24 cellular contexts compared by ENCODE assay signal in the genomic region with DNA sequence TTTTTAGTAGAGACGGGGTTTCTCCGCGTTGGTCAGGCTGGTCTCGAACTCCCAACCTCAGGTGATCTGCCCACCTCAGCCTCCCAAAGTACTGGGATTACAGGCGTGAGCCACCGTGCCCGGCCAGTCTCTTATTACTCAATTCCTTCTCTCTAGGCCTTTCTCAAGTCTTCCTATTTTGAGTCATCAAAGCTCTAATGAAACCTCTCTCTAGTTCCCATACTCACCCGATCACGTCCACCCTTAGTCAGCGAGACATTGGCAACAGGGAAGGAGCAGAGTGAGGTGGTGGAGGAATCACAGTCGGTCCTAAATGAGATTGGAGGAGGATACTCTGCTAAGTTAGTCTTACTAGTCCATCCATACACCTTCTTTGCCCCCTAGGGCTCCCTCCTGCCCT. TPM values are rescaled to one million over a fixed set of nuclear protein-coding genes. Genes with fewer than 3 reads are reported as not detected.
A peak's percentile ranks its signal among the peaks of the same experiment; 100 is the strongest.
DNase-seq lines count a peak whose midpoint lies in the region; ATAC-seq, FAIRE-seq and TF ChIP-seq lines count a peak whose summit lies in the region.
"Had no signal": no experiment of that assay in that cellular context is flagged by ENCODE, and none has a peak within 500 bp of the region (broad histone marks: within the 10 kb centered on the region; RNA-seq: fewer than 3 reads in every experiment).

No MANE protein-coding gene starts in this region.

- no peaks in the 10 kb centered on the region for H3K27me3 Mint-ChIP-seq in CD4-positive, alpha-beta T cell
- peaks cover 9% of the 10 kb centered on the region for H3K27me3 Mint-ChIP-seq in glutamatergic neuron (ENCODE audit: unreplicated experiment)
- H3K27me3 Mint-ChIP-seq: stimulated activated naive CD8-positive, alpha-beta T cell treated with anti-CD3 and anti-CD28 coated beads, Interleukin-15, Interleukin-2, amounts not matched to agents 100 ng/mL and 50 ng/mL, for 24 hours had no signal

- no peaks in the 10 kb centered on the region for H3K9me3 ChIP-seq in CD4-positive, alpha-beta T cell (ENCODE audit: control insufficient read depth, low read length)
- no peaks in the 10 kb centered on the region for H3K9me3 ChIP-seq in OCI-LY3 (ENCODE audit: insufficient read depth, low read length)
- H3K9me3 ChIP-seq in small intestine (ENCODE audit: control insufficient read depth, low read depth) = no peaks in the 10 kb centered on the region
- H3K9me3 ChIP-seq: colonic mucosa, heart right ventricle, tibial artery had no signal

- no peak for ATAC-seq in CD4-positive, alpha-beta T cell (ENCODE audit: poor library complexity)
- no peak for ATAC-seq in GM18861 (IDR thresholded peaks at IDR 0.05; ENCODE audit: unreplicated experiment)
- ATAC-seq: activated CD8-positive, alpha-beta T cell treated with anti-CD3 and anti-CD28 coated beads, Interleukin-2, amount 10 ng/mL, durations not matched to agents 7 days and 5 days; CD8-positive, alpha-beta T cell; heart right ventricle; left lobe of liver had no signal

- H2AFZ ChIP-seq in OCI-LY3 (ENCODE audit: low read depth, low read length) = no peak overlapping the region

- no peaks in the 10 kb centered on the region for H4K20me1 ChIP-seq in OCI-LY3 (ENCODE audit: insufficient read depth, low read length)

- no peaks in the 10 kb centered on the region for H3K9me3 Mint-ChIP-seq in CD4-positive, alpha-beta T cell
- peaks cover 14% of the 10 kb centered on the region for H3K9me3 Mint-ChIP-seq in glutamatergic neuron (ENCODE audit: unreplicated experiment)
- H3K9me3 Mint-ChIP-seq: activated naive CD4-positive, alpha-beta T cell treated with anti-CD3 and anti-CD28 coated beads, Interleukin-2, amount 50 U/mL, for 72 hours; activated T-helper 1 cell treated with anti-CD3 and anti-CD28 coated beads, Interleukin-12 subunit alpha, Interleukin-12 subunit beta, Interleukin-2, Interleukin-4 antibody, amounts not matched to agents 30 ng/mL and 10 ng/mL and 1 ng/mL, durations not matched to agents 14 hours and 24 hours and 36 hours; CD8-positive, alpha-beta T cell; nephron; stimulated activated naive CD8-positive, alpha-beta T cell treated with anti-CD3 and anti-CD28 coated beads, Interleukin-15, Interleukin-2, amounts not matched to agents 100 ng/mL and 50 ng/mL, for 24 hours had no signal

- H3K27ac Mint-ChIP-seq in CD4-positive, alpha-beta T cell = peak overlapping the region; percentile 32
- H3K27ac Mint-ChIP-seq in glutamatergic neuron (ENCODE audit: unreplicated experiment) = no peak overlapping the region
- H3K27ac Mint-ChIP-seq: activated CD8-positive, alpha-beta T cell treated with anti-CD3 and anti-CD28 coated beads, Interleukin-2, amount 10 ng/mL, durations not matched to agents 7 days and 5 days; activated T-helper 1 cell treated with anti-CD3 and anti-CD28 coated beads, Interleukin-12 subunit alpha, Interleukin-12 subunit beta, Interleukin-2, Interleukin-4 antibody, amounts not matched to agents 30 ng/mL and 10 ng/mL and 1 ng/mL, durations not matched to agents 14 hours and 24 hours and 36 hours; CD8-positive, alpha-beta T cell; nephron; stimulated activated naive CD8-positive, alpha-beta T cell treated with anti-CD3 and anti-CD28 coated beads, Interleukin-15, Interleukin-2, amounts not matched to agents 100 ng/mL and 50 ng/mL, for 24 hours had no signal

- no peak overlapping the region for H3K9ac ChIP-seq in OCI-LY3 (ENCODE audit: low read length)

- FAIRE-seq in small intestine (lab: Jason Lieb, UNC) = no peak
- FAIRE-seq: GM19239 had no signal

- H3K79me2 ChIP-seq in OCI-LY3 (ENCODE audit: low read length) = peaks cover 10% of the 10 kb centered on the region

- DNase-seq in CD4-positive, alpha-beta T cell = no peak
- DNase-seq in glutamatergic neuron (no peak), small intestine (no peak)
- DNase-seq: activated CD4-positive, CD25-positive, alpha-beta regulatory T cell; activated CD8-positive, alpha-beta T cell treated with anti-CD3 and anti-CD28 coated beads, Interleukin-2, amount 10 ng/mL, durations not matched to agents 7 days and 5 days; CD8-positive, alpha-beta T cell; colonic mucosa; GF-D8; heart right ventricle; midbrain; NCI-H1436; NCI-H524; tibial artery had no signal

- H3K27ac ChIP-seq in CD4-positive, alpha-beta T cell (ENCODE audit: low read depth, low read length) = no peak overlapping the region
- H3K27ac ChIP-seq in OCI-LY3 (ENCODE audit: low read length) (peak overlapping the region; percentile 19; the same call in 1 of the 2 replicates), small intestine (ENCODE audit: low read depth in 1 of 2, low read length in 1 of 2) (no peak overlapping the region)
- H3K27ac ChIP-seq: colonic mucosa, SK-N-MC, tibial artery had no signal

- no peak for TF ChIP-seq CTCF in CD4-positive, alpha-beta T cell (IDR thresholded peaks at IDR 0.05)
- TF ChIP-seq CTCF in OCI-LY3 (IDR thresholded peaks at IDR 0.05; ENCODE audit: low read depth, low read length) = no peak
- no peak for TF ChIP-seq CTCF in glutamatergic neuron (IDR thresholded peaks at IDR 0.05; ENCODE audit: partially characterized antibody, unreplicated experiment)

- intact Hi-C loops in CD4-positive, alpha-beta T cell (cut with DNase I, micrococcal nuclease) = no loop called here

- POLR2A ChIA-PET in CD4-positive, alpha-beta T cell (lab: Charles Lee) = no interaction called here

- H3K4me3 Mint-ChIP-seq in CD4-positive, alpha-beta T cell = no peak overlapping the region
- peak overlapping the region; percentile 30 for H3K4me3 Mint-ChIP-seq in glutamatergic neuron (ENCODE audit: unreplicated experiment)
- H3K4me3 Mint-ChIP-seq: activated CD8-positive, alpha-beta T cell treated with anti-CD3 and anti-CD28 coated beads, Interleukin-2, amount 10 ng/mL, durations not matched to agents 7 days and 5 days; activated T-helper 1 cell treated with anti-CD3 and anti-CD28 coated beads, Interleukin-12 subunit alpha, Interleukin-12 subunit beta, Interleukin-2, Interleukin-4 antibody, amounts not matched to agents 30 ng/mL and 10 ng/mL and 1 ng/mL, durations not matched to agents 14 hours and 24 hours and 36 hours; CD8-positive, alpha-beta T cell; stimulated activated naive CD8-positive, alpha-beta T cell treated with anti-CD3 and anti-CD28 coated beads, Interleukin-15, Interleukin-2, amounts not matched to agents 100 ng/mL and 50 ng/mL, for 24 hours had no signal

- 82 to 85% (median 83%) methylated on average over 8 to 11 of the region's 11 CpGs for WGBS in small intestine, 3 donors

- H3K27me3 ChIP-seq in CD4-positive, alpha-beta T cell (ENCODE audit: control insufficient read depth, insufficient read depth, low read length) = no peaks in the 10 kb centered on the region
- H3K27me3 ChIP-seq in OCI-LY3 (ENCODE audit: low read depth, low read length) (no peaks in the 10 kb centered on the region), small intestine (ENCODE audit: control insufficient read depth in 2 of 2, insufficient read depth in 2 of 2, low read length in 2 of 2) (no peaks in the 10 kb centered on the region)
- H3K27me3 ChIP-seq: colonic mucosa, heart right ventricle, tibial artery had no signal

- CTCF ChIA-PET in CD4-positive, alpha-beta T cell (lab: Charles Lee) = no interaction called here

- H3K4me1 ChIP-seq in OCI-LY3 (ENCODE audit: low read length) (peaks cover 21% of the 10 kb centered on the region), small intestine (ENCODE audit: control insufficient read depth in 2 of 2, insufficient read depth in 1 of 2, low read depth in 1 of 2, low read length in 1 of 2) (peaks cover 0 to 2% of the 10 kb centered on the region in 2 donors)

- H3K4me1 Mint-ChIP-seq in CD4-positive, alpha-beta T cell (ENCODE audit: low read depth) = peaks cover 21% of the 10 kb centered on the region
- H3K4me1 Mint-ChIP-seq in glutamatergic neuron (ENCODE audit: low read depth, unreplicated experiment) = peaks cover 2% of the 10 kb centered on the region

- peaks cover 18% of the 10 kb centered on the region for H3K36me3 Mint-ChIP-seq in CD4-positive, alpha-beta T cell (ENCODE audit: low read depth)
- H3K36me3 Mint-ChIP-seq in glutamatergic neuron (ENCODE audit: unreplicated experiment) = no peaks in the 10 kb centered on the region

- H3K36me3 ChIP-seq in OCI-LY3 (replicated peaks; ENCODE audit: low read depth, low read length) (peaks cover 36% of the 10 kb centered on the region), small intestine (ENCODE audit: control insufficient read depth in 2 of 2, insufficient read depth in 2 of 2, low read length in 2 of 2) (no peaks in the 10 kb centered on the region)
- H3K36me3 ChIP-seq: colonic mucosa had no signal

- H3K4me3 ChIP-seq in OCI-LY3 (ENCODE audit: low read length) (no peak overlapping the region), small intestine (ENCODE audit: low read depth in 1 of 2, low read length in 2 of 2) (no peak overlapping the region)
- H3K4me3 ChIP-seq: colonic mucosa, heart right ventricle, SK-N-MC, tibial artery had no signal

- H3K4me2 ChIP-seq in OCI-LY3 (ENCODE audit: low read length) = peak overlapping the region; percentile 20; the same call in 1 of the 2 replicates

RNA-seq across cellular contexts. Expression of a gene that starts 5.0 kb away (rescaled TPM):
- total RNA-seq in CD4-positive, alpha-beta T cell = 10 to 100 TPM; 17.1 to 20.0 TPM
- total RNA-seq in glutamatergic neuron (ENCODE audit: unreplicated experiment) = 550 TPM
- polyA plus RNA-seq in small intestine = 10 to 100 TPM; 43.2 to 69.7 (median 57.6) TPM

RNA-seq across cellular contexts. Expression of a gene that starts 5.2 kb away (rescaled TPM):
- total RNA-seq in CD4-positive, alpha-beta T cell = not detected
- 266 TPM for total RNA-seq in glutamatergic neuron (ENCODE audit: unreplicated experiment)
- polyA plus RNA-seq in small intestine = 1 to 10 TPM in 1 of 3 donors, not detected in 2; 9.0 TPM
- total RNA-seq: activated CD8-positive, alpha-beta T cell treated with anti-CD3 and anti-CD28 coated beads, Interleukin-2, amount 10 ng/mL, durations not matched to agents 7 days and 5 days; activated naive CD4-positive, alpha-beta T cell treated with anti-CD3 and anti-CD28 coated beads, Interleukin-2, amount 50 U/mL, for 72 hours; activated T-helper 1 cell treated with anti-CD3 and anti-CD28 coated beads, Interleukin-12 subunit alpha, Interleukin-12 subunit beta, Interleukin-2, Interleukin-4 antibody, amounts not matched to agents 30 ng/mL and 10 ng/mL and 1 ng/mL, durations not matched to agents 14 hours and 24 hours and 36 hours; CD8-positive, alpha-beta T cell; posterior vena cava; RPMI7951 had no signal

RNA-seq across cellular contexts. Expression of a gene that starts 12.9 kb away (rescaled TPM):
- total RNA-seq in CD4-positive, alpha-beta T cell = not detected
- 1.8 TPM for total RNA-seq in glutamatergic neuron (ENCODE audit: unreplicated experiment)
- 1 to 10 TPM in 1 of 3 donors, under 1 TPM in 1, not detected in 1; 0.27 to 5.5 TPM for polyA plus RNA-seq in small intestine
- total RNA-seq: CD8-positive, alpha-beta T cell; left lobe of liver had no signal

RNA-seq across cellular contexts. Expression of a gene that starts 23.4 kb away (rescaled TPM):
- total RNA-seq in CD4-positive, alpha-beta T cell = 100 to 1,000 TPM; 196 to 222 TPM
- 146 TPM for total RNA-seq in glutamatergic neuron (ENCODE audit: unreplicated experiment)
- polyA plus RNA-seq in small intestine = 100 to 1,000 TPM; 158 to 224 (median 164) TPM

RNA-seq across cellular contexts. Expression of a gene that starts 25.0 kb away (rescaled TPM):
- total RNA-seq in CD4-positive, alpha-beta T cell = 10 to 100 TPM; 35.2 to 37.6 TPM
- total RNA-seq in glutamatergic neuron (ENCODE audit: unreplicated experiment) = 58.6 TPM
- 10 to 100 TPM; 38.6 to 46.5 (median 41.8) TPM for polyA plus RNA-seq in small intestine

Comparison
In these comparisons a context has a peak if more than half of its experiments do, and no peak if none do; other contexts are left out.
1. RNA of a gene that starts 5.0 kb away (total RNA-seq): 550 TPM in glutamatergic neuron (single experiment); 17.1 to 20.0 TPM in CD4-positive, alpha-beta T cell; every median in the first group is over 10 times any median in the second.
2. RNA of a gene that starts 5.2 kb away (total RNA-seq): 266 TPM in glutamatergic neuron (single experiment); not detected in CD4-positive, alpha-beta T cell; every median in the first group is over 100 times any median in the second.